1 cellular context compared by ENCODE assay signal in the genomic region with DNA sequence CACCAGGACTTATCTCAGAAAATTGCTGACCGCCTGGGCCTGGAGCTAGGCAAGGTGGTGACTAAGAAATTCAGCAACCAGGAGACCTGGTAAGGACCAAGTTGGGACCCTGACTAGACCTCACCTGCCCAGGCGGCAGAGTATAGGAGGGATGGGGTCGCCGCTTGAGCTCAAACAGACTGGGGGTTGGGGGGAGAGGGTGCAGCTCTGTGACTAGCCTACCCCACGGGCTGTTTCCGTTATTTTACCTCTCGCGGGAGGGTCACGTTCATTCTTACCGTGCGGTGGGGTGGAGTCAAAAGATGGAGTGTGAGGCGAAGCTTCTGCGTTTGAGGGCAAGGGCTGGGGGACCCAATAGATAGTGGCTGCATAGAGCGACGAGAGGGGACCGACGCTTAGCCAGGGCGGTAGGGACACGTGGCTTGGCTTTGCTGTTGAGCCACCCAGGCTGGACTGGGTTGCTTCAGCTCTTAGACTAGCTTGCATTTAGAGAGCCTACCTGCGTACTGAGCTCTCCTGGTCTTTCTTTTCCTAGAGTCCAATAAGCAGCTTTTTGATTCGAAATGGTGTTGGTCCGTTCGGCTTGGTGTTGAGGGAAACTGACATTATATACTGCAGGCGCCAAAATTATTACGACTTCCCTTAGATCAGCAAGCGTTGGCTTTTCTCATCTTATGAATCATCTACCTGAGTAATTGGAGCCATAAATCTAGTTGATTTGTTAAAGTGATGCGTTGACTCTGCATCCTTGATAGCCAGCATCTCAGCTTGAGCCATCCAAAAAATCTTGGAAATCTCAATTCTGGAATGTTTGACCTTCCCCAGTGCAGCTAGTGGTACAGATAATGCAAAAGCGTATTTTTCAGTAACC.
TF ChIP-seq lines count a peak whose summit lies in the region.

No MANE protein-coding gene starts in this region.

TF ChIP-seq in GM12878, 131 proteins besides CTCF, POLR2A, EP300 and RAD21 (continued from another document):
- no peak for TF ChIP-seq CUX1 (IDR thresholded peaks at IDR 0.05; ENCODE audit: insufficient replicate concordance, low read depth, low read length)
- no peak for TF ChIP-seq BACH1 (IDR thresholded peaks at IDR 0.05; ENCODE audit: borderline replicate concordance)
- no peak for TF ChIP-seq ZNF207 (IDR thresholded peaks at IDR 0.05; ENCODE audit: borderline replicate concordance)
- 0 out of 2 replicates have a peak, but pooled peaks have one; percentile 21 for TF ChIP-seq NBN (IDR thresholded peaks at IDR 0.05)
- TF ChIP-seq SP1 (IDR thresholded peaks at IDR 0.05; ENCODE audit: low read depth, low read length): no peak
- TF ChIP-seq RCOR1 (conservative IDR thresholded peaks at IDR 0.05; ENCODE audit: low read depth, low read length): no peak
- peak in 1 of 2 experiments; percentile 47; a peak in 1 of 4 replicates for TF ChIP-seq BHLHE40 (IDR thresholded peaks at IDR 0.05; ENCODE audit: borderline replicate concordance in 1 of 2, low read depth in 2 of 2, low read length in 1 of 2)
- TF ChIP-seq CREB1 (IDR thresholded peaks at IDR 0.05; ENCODE audit: low read depth): 0 out of 2 replicates have a peak, but pooled peaks have one; percentile 5
TF ChIP-seq in GM12878: peak in this region for 3.
